2 cellular contexts compared by ENCODE assay signal in genomic region chr11:123055132-123055924, GRCh38.
TF ChIP-seq lines count a peak whose summit lies in the region.

No MANE protein-coding gene starts in this region.

TF ChIP-seq in SK-N-SH, 30 proteins besides CTCF, POLR2A, EP300 and RAD21 (continued from another document):
- no peak for TF ChIP-seq NRF1 (IDR thresholded peaks at IDR 0.05; ENCODE audit: low read depth, low read length)
- TF ChIP-seq POLR2AphosphoS5 (IDR thresholded peaks at IDR 0.05; ENCODE audit: low read depth, low read length) = peak; percentile 43; the same call in 1 of the 2 replicates

TF ChIP-seq in HEK293, 187 proteins besides CTCF, POLR2A, EP300 and RAD21 (continued from another document):
- TF ChIP-seq PRDM10 (tag by site-specific recombination; IDR thresholded peaks at IDR 0.05) (peak; percentile 74), ZNF785 (tag by site-specific recombination; IDR thresholded peaks at IDR 0.05) (no peak), KLF16 (tag by site-specific recombination; IDR thresholded peaks at IDR 0.05) (no peak), ZNF654 (tag by site-specific recombination; IDR thresholded peaks at IDR 0.05; ENCODE audit: low read depth) (no peak), ZNF530 (tag by site-specific recombination; IDR thresholded peaks at IDR 0.05; ENCODE audit: low read depth) (no peak), ZFHX2 (tag by site-specific recombination; conservative IDR thresholded peaks at IDR 0.05) (0 out of 2 replicates have a peak, but pooled peaks have one; percentile 22), EGR2 (tag by site-specific recombination; IDR thresholded peaks at IDR 0.05; ENCODE audit: low read depth) (0 out of 2 replicates have a peak, but pooled peaks have one; percentile 28), ZNF513 (tag by site-specific recombination; IDR thresholded peaks at IDR 0.05) (no peak), ZIC2 (tag by site-specific recombination; IDR thresholded peaks at IDR 0.05) (no peak), FEZF1 (tag by site-specific recombination; IDR thresholded peaks at IDR 0.05) (no peak), TSHZ1 (tag by site-specific recombination; IDR thresholded peaks at IDR 0.05; ENCODE audit: borderline replicate concordance) (no peak), ZBTB44 (tag by site-specific recombination; IDR thresholded peaks at IDR 0.05) (no peak)
TF ChIP-seq in HEK293: peak in this region for 4.
